ENCODE assay signal across 8 cellular contexts in genomic region chr17:28726912-28727726, GRCh38. TPM values are rescaled to one million over a fixed set of nuclear protein-coding genes. Genes with fewer than 3 reads are reported as not detected.
DNase-seq lines count a peak whose midpoint lies in the region; ATAC-seq and TF ChIP-seq lines count a peak whose summit lies in the region.

No MANE protein-coding gene starts in this region.

- TF ChIP-seq POLR2A in GM19099 (IDR thresholded peaks at IDR 0.05; ENCODE audit: extremely low read depth, insufficient read length, low read depth) = peak; percentile 73

- H3K9me3 ChIP-seq in BE2C = no peaks in the 10 kb centered on the region
- no peaks in the 10 kb centered on the region for H3K9me3 ChIP-seq in left lung

- TF ChIP-seq CTCF in BE2C (IDR thresholded peaks at IDR 0.05; ENCODE audit: low read depth, low read length) (peak; percentile 86), left lung (IDR thresholded peaks at IDR 0.05) (peak; percentile 98 to 100)

- CTCF ChIA-PET in activated CD4-positive, alpha-beta T cell treated with anti-CD3 and anti-CD28 coated beads, Interleukin-2, amount 10 ng/mL, durations not matched to agents 7 days and 5 days (lab: Charles Lee) = interaction anchor here (0.5 to 11.5 kb wide), 60 partner anchors 7 to 421 kb away, joined by 3 to 420 read pairs (median 6); partner anchors contain the start of genes BLTP2, DHRS13, FLOT2 and PHF12

- peaks cover 30% of the 10 kb centered on the region for H3K36me3 Mint-ChIP-seq in activated CD4-positive, alpha-beta T cell treated with anti-CD3 and anti-CD28 coated beads, Interleukin-2, amount 10 ng/mL, durations not matched to agents 7 days and 5 days (ENCODE audit: low read depth)

- H3K27ac Mint-ChIP-seq in activated CD4-positive, alpha-beta T cell treated with anti-CD3 and anti-CD28 coated beads, Interleukin-2, amount 10 ng/mL, durations not matched to agents 7 days and 5 days = peak overlapping the region; percentile 99

- H3K4me3 ChIP-seq in BE2C (ENCODE audit: low read depth, low read length) (peak overlapping the region; percentile 67), left lung (peak overlapping the region; percentile 64 to 72)

- H3K27me3 Mint-ChIP-seq in activated CD4-positive, alpha-beta T cell treated with anti-CD3 and anti-CD28 coated beads, Interleukin-2, amount 10 ng/mL, durations not matched to agents 7 days and 5 days = no peaks in the 10 kb centered on the region

- H3K36me3 ChIP-seq in BE2C = peaks cover 30% of the 10 kb centered on the region
- peaks cover 0 to 30% of the 10 kb centered on the region in 2 donors for H3K36me3 ChIP-seq in left lung

- peaks cover 61% of the 10 kb centered on the region for H3K4me1 Mint-ChIP-seq in activated CD4-positive, alpha-beta T cell treated with anti-CD3 and anti-CD28 coated beads, Interleukin-2, amount 10 ng/mL, durations not matched to agents 7 days and 5 days

- H3K27ac ChIP-seq in left lung = peak overlapping the region; percentile 94 to 97

- intact Hi-C loops in left lung (cut with DNase I) = no loop called here

- ATAC-seq in HG03439 (IDR thresholded peaks at IDR 0.05; ENCODE audit: unreplicated experiment) (peak; percentile 46), left lung (peak; percentile 80)

- H3K4me1 ChIP-seq in BE2C (peaks cover 3% of the 10 kb centered on the region; the same call in 1 of the 2 replicates), left lung (peaks cover 23 to 69% of the 10 kb centered on the region in 2 donors)

- DNase-seq in BE2C (peak; percentile 86), NCI-H526 (lab: John Stamatoyannopoulos, UW) (peak; percentile 98 to 99), cortex of kidney (lab: John Stamatoyannopoulos, UW) (peak; percentile 81), left lung (peak; percentile 95 to 99)
- peak; percentile 93 for DNase-seq in activated CD4-positive, alpha-beta T cell treated with anti-CD3 and anti-CD28 coated beads, Interleukin-2, amount 10 ng/mL, durations not matched to agents 7 days and 5 days
- DNase-seq in stimulated activated CD4-positive, alpha-beta T cell treated with anti-CD3 and anti-CD28 coated beads, Interleukin-2, amount 100 ng/mL, for 4 hours (ENCODE audit: low read depth) = peak; percentile 88

- H3K4me3 Mint-ChIP-seq in activated CD4-positive, alpha-beta T cell treated with anti-CD3 and anti-CD28 coated beads, Interleukin-2, amount 10 ng/mL, durations not matched to agents 7 days and 5 days = peak overlapping the region; percentile 90

- POLR2A ChIA-PET in activated CD4-positive, alpha-beta T cell treated with anti-CD3 and anti-CD28 coated beads, Interleukin-2, amount 10 ng/mL, durations not matched to agents 7 days and 5 days (lab: Charles Lee) = interaction anchor here (0.6 to 2.0 kb wide), 8 partner anchors 7 to 225 kb away, joined by 3 to 12 read pairs (median 4); partner anchors contain the start of genes RPL23A and TRAF4

- no peaks in the 10 kb centered on the region for H3K27me3 ChIP-seq in BE2C
- H3K27me3 ChIP-seq in left lung = no peaks in the 10 kb centered on the region

- H3K9me3 Mint-ChIP-seq in activated CD4-positive, alpha-beta T cell treated with anti-CD3 and anti-CD28 coated beads, Interleukin-2, amount 10 ng/mL, durations not matched to agents 7 days and 5 days = no peaks in the 10 kb centered on the region

RNA-seq across cellular contexts. Expression of gene TLCD1, which starts 1.1 kb away (rescaled TPM):
- 2.0 TPM for polyA plus RNA-seq in BE2C (2012; ENCODE audit: insufficient read depth, insufficient read length, low read depth)
- total RNA-seq in activated CD4-positive, alpha-beta T cell treated with anti-CD3 and anti-CD28 coated beads, Interleukin-2, amount 10 ng/mL, durations not matched to agents 7 days and 5 days = 1 to 10 TPM; 2.1 to 2.3 TPM
- 10 to 100 TPM; 18.4 to 20.7 TPM for total RNA-seq in left lung

RNA-seq across cellular contexts. Expression of gene NEK8, which starts 1.5 kb away (rescaled TPM):
- 1.9 TPM for polyA plus RNA-seq in BE2C (2012; ENCODE audit: insufficient read depth, insufficient read length, low read depth)
- total RNA-seq in activated CD4-positive, alpha-beta T cell treated with anti-CD3 and anti-CD28 coated beads, Interleukin-2, amount 10 ng/mL, durations not matched to agents 7 days and 5 days = 1 to 10 TPM; 7.3 TPM
- 1 to 10 TPM; 5.6 to 7.5 TPM for total RNA-seq in left lung

RNA-seq across cellular contexts. Expression of gene RPL23A, which starts 7.3 kb away (rescaled TPM):
- polyA plus RNA-seq in BE2C (2012; ENCODE audit: insufficient read depth, insufficient read length, low read depth) = 739 TPM
- 1,000 to 10,000 TPM; 1,884 to 2,250 TPM for total RNA-seq in activated CD4-positive, alpha-beta T cell treated with anti-CD3 and anti-CD28 coated beads, Interleukin-2, amount 10 ng/mL, durations not matched to agents 7 days and 5 days
- 1,000 to 10,000 TPM; 1,170 to 1,265 TPM for total RNA-seq in left lung

RNA-seq across cellular contexts. Expression of gene RAB34, which starts 9.5 kb away (rescaled TPM):
- not detected for polyA plus RNA-seq in BE2C (2012; ENCODE audit: insufficient read depth, insufficient read length, low read depth)
- 10 to 100 TPM; 11.0 to 11.8 TPM for total RNA-seq in activated CD4-positive, alpha-beta T cell treated with anti-CD3 and anti-CD28 coated beads, Interleukin-2, amount 10 ng/mL, durations not matched to agents 7 days and 5 days
- 10 to 100 TPM; 79.4 to 79.5 TPM for total RNA-seq in left lung

RNA-seq across cellular contexts. Expression of gene PROCA1, which starts 15.4 kb away (rescaled TPM):
- 0.52 TPM for polyA plus RNA-seq in BE2C (2012; ENCODE audit: insufficient read depth, insufficient read length, low read depth)
- total RNA-seq in activated CD4-positive, alpha-beta T cell treated with anti-CD3 and anti-CD28 coated beads, Interleukin-2, amount 10 ng/mL, durations not matched to agents 7 days and 5 days = 1 to 10 TPM; 5.5 to 5.7 TPM
- 1 to 10 TPM; 1.9 to 2.0 TPM for total RNA-seq in left lung

Comparison
In these comparisons a context has a peak if more than half of its experiments do, and no peak if none do; other contexts are left out.
1. Peak in every context shown above with its lines: DNase-seq, ATAC-seq, H3K4me3 ChIP-seq and H3K27ac ChIP-seq.
2. RNA of gene TLCD1, which starts 1.1 kb away (total RNA-seq): 18.4 to 20.7 TPM in left lung; 2.1 to 2.3 TPM in activated CD4-positive, alpha-beta T cell treated with anti-CD3 and anti-CD28 coated beads, Interleukin-2, amount 10 ng/mL, durations not matched to agents 7 days and 5 days; every median in the first group is over 4 times any median in the second.